Comparison of ENCODE assay signal across 25 cellular contexts in the genomic region with DNA sequence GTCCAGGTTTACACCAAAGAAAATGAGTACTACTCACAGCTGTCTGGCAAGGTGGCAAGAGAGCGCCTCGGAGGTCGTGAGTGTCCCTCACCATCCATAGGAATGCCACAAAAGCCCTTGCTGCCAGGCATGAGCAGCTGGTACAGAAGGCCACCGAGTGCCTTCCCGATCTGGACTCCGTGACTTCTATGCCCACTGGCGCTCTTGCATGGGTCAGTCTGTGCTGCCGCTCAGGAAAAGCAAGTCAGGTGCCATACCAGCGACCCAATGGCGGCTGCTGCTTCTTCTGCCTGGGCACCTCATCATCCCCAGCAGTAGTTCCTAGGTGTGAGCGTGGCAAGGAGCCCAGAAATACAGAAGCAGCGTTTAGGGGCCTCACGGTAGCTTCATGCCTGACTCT.
"Had no signal": no experiment of that assay in that cellular context is flagged by ENCODE, and none has a peak within 500 bp of the region (broad histone marks: within the 10 kb centered on the region; RNA-seq: fewer than 3 reads in every experiment).

No MANE protein-coding gene starts in this region.

- H3K27ac ChIP-seq: brain microvascular endothelial cell, coronary artery, dorsolateral prefrontal cortex had no signal

- H3K4me3 Mint-ChIP-seq: activated CD4-positive, alpha-beta memory T cell treated with anti-CD3 and anti-CD28 coated beads for 36 hours; activated CD4-positive, alpha-beta T cell treated with anti-CD3 and anti-CD28 coated beads for 36 hours; activated CD4-positive, alpha-beta T cell treated with anti-CD3 and anti-CD28 coated beads, Interleukin-2, amount 10 ng/mL, durations not matched to agents 24 days and 14 days; activated CD8-positive, alpha-beta T cell treated with anti-CD3 and anti-CD28 coated beads, Interleukin-2, amount 10 ng/mL, durations not matched to agents 7 days and 5 days; activated naive CD4-positive, alpha-beta T cell treated with anti-CD3 and anti-CD28 coated beads for 36 hours; activated naive CD4-positive, alpha-beta T cell treated with anti-CD3 and anti-CD28 coated beads, Interleukin-2, amount 50 U/mL, for 24 hours; activated naive CD8-positive, alpha-beta T cell treated with anti-CD3 and anti-CD28 coated beads, Interleukin-2, amount 10 ng/mL, durations not matched to agents 7 days and 5 days; activated T-cell treated with anti-CD3 and anti-CD28 coated beads, Interleukin-2, amount 50 U/mL, for 4 hours; activated T-helper 17 cell treated with anti-CD3 and anti-CD28 coated beads, Interleukin-2, amount 50 U/mL, for 72 hours; central memory CD8-positive, alpha-beta T cell; dendritic cell treated with granulocyte-macrophage colony-stimulating factor and Interleukin-4, amounts not matched to agents 40 ng/mL and 50 ng/mL, for 4 days; endodermal cell had no signal

- DNase-seq: activated CD4-positive, alpha-beta memory T cell treated with anti-CD3 and anti-CD28 coated beads for 36 hours; activated CD4-positive, alpha-beta T cell treated with anti-CD3 and anti-CD28 coated beads for 36 hours; activated CD4-positive, alpha-beta T cell treated with anti-CD3 and anti-CD28 coated beads, Interleukin-2, amount 10 ng/mL, durations not matched to agents 24 days and 14 days; activated CD4-positive, CD25-positive, alpha-beta regulatory T cell; activated CD4-positive, CD25-positive, alpha-beta regulatory T cell treated with anti-CD3 and anti-CD28 coated beads, Interleukin-2, amount 50 U/mL, for 72 hours; activated CD8-positive, alpha-beta T cell treated with anti-CD3 and anti-CD28 coated beads, Interleukin-2, amount 10 ng/mL, durations not matched to agents 7 days and 5 days; activated effector memory CD4-positive, alpha-beta T cell treated with anti-CD3 and anti-CD28 coated beads, Interleukin-2, amount 50 U/mL, for 16 hours; activated naive CD4-positive, alpha-beta T cell treated with anti-CD3 and anti-CD28 coated beads for 36 hours; activated naive CD8-positive, alpha-beta T cell treated with anti-CD3 and anti-CD28 coated beads, Interleukin-2, amount 10 ng/mL, durations not matched to agents 7 days and 5 days; activated T-cell treated with anti-CD3 and anti-CD28 coated beads, Interleukin-2, amount 50 U/mL, for 4 hours; amniotic stem cell; anterior cingulate cortex; brain microvascular endothelial cell; dorsolateral prefrontal cortex; effector memory CD4-positive, alpha-beta T cell; endodermal cell; foreskin fibroblast; T-helper 1 cell; T-helper 2 cell had no signal

- H3K9me3 Mint-ChIP-seq: activated naive CD4-positive, alpha-beta T cell treated with anti-CD3 and anti-CD28 coated beads, Interleukin-2, amount 50 U/mL, for 24 hours; central memory CD8-positive, alpha-beta T cell had no signal

- H3K27ac Mint-ChIP-seq: activated CD4-positive, alpha-beta memory T cell treated with anti-CD3 and anti-CD28 coated beads for 36 hours; activated CD4-positive, alpha-beta T cell treated with anti-CD3 and anti-CD28 coated beads for 36 hours; activated CD4-positive, alpha-beta T cell treated with anti-CD3 and anti-CD28 coated beads, Interleukin-2, amount 10 ng/mL, durations not matched to agents 24 days and 14 days; activated CD8-positive, alpha-beta T cell treated with anti-CD3 and anti-CD28 coated beads, Interleukin-2, amount 10 ng/mL, durations not matched to agents 7 days and 5 days; activated naive CD4-positive, alpha-beta T cell treated with anti-CD3 and anti-CD28 coated beads for 36 hours; activated naive CD4-positive, alpha-beta T cell treated with anti-CD3 and anti-CD28 coated beads, Interleukin-2, amount 50 U/mL, for 24 hours; activated naive CD8-positive, alpha-beta T cell treated with anti-CD3 and anti-CD28 coated beads, Interleukin-2, amount 10 ng/mL, durations not matched to agents 7 days and 5 days; activated T-helper 17 cell treated with anti-CD3 and anti-CD28 coated beads, Interleukin-2, amount 50 U/mL, for 72 hours; dendritic cell treated with granulocyte-macrophage colony-stimulating factor and Interleukin-4, amounts not matched to agents 40 ng/mL and 50 ng/mL, for 4 days; endodermal cell had no signal

- H3K27me3 ChIP-seq: brain microvascular endothelial cell, dorsolateral prefrontal cortex had no signal

- H3K4me1 Mint-ChIP-seq: activated naive CD4-positive, alpha-beta T cell treated with anti-CD3 and anti-CD28 coated beads, Interleukin-2, amount 50 U/mL, for 24 hours; central memory CD8-positive, alpha-beta T cell had no signal

- H3K36me3 Mint-ChIP-seq: activated naive CD4-positive, alpha-beta T cell treated with anti-CD3 and anti-CD28 coated beads, Interleukin-2, amount 50 U/mL, for 24 hours; activated naive CD8-positive, alpha-beta T cell treated with anti-CD3 and anti-CD28 coated beads, Interleukin-2, amount 10 ng/mL, durations not matched to agents 7 days and 5 days had no signal

- ATAC-seq: activated CD4-positive, alpha-beta T cell treated with anti-CD3 and anti-CD28 coated beads for 36 hours; activated CD8-positive, alpha-beta T cell treated with anti-CD3 and anti-CD28 coated beads, Interleukin-2, amount 10 ng/mL, durations not matched to agents 7 days and 5 days; activated T-cell treated with anti-CD3 and anti-CD28 coated beads, Interleukin-2, amount 50 U/mL, for 4 hours; activated T-helper 17 cell treated with anti-CD3 and anti-CD28 coated beads, Interleukin-2, amount 50 U/mL, for 72 hours; esophagus mucosa had no signal

- H3K36me3 ChIP-seq: brain microvascular endothelial cell had no signal

- H3K27me3 Mint-ChIP-seq: activated CD4-positive, alpha-beta memory T cell treated with anti-CD3 and anti-CD28 coated beads for 36 hours; activated CD4-positive, alpha-beta T cell treated with anti-CD3 and anti-CD28 coated beads for 36 hours; activated naive CD4-positive, alpha-beta T cell treated with anti-CD3 and anti-CD28 coated beads, Interleukin-2, amount 50 U/mL, for 24 hours; activated T-helper 17 cell treated with anti-CD3 and anti-CD28 coated beads, Interleukin-2, amount 50 U/mL, for 72 hours; dendritic cell treated with granulocyte-macrophage colony-stimulating factor and Interleukin-4, amounts not matched to agents 40 ng/mL and 50 ng/mL, for 4 days had no signal

- H3K4me3 ChIP-seq: coronary artery, dorsolateral prefrontal cortex had no signal
